8 cellular contexts compared by ENCODE assay signal in genomic region chr16:10616744-10617640, GRCh38. TPM values are rescaled to one million over a fixed set of nuclear protein-coding genes. Genes with fewer than 3 reads are reported as not detected.
DNase-seq lines count a peak whose midpoint lies in the region; ATAC-seq and TF ChIP-seq lines count a peak whose summit lies in the region.

No MANE protein-coding gene starts in this region.

- H3K36me3 ChIP-seq in PC-3 (ENCODE audit: low read depth, low read length) (no peaks in the 10 kb centered on the region), MM.1S (replicated peaks; ENCODE audit: insufficient read depth, low read length) (no peaks in the 10 kb centered on the region)

- H2AFZ ChIP-seq in PC-3 (ENCODE audit: low read length): peak overlapping the region; percentile 57
- H2AFZ ChIP-seq in MM.1S (ENCODE audit: low read length): no peak overlapping the region

- TF ChIP-seq CTCF in PC-3 (conservative IDR thresholded peaks at IDR 0.05; ENCODE audit: low read depth, low read length): no peak
- no peak for TF ChIP-seq CTCF in MM.1S (IDR thresholded peaks at IDR 0.05; ENCODE audit: low read length)

- H3K27ac ChIP-seq in PC-3 (ENCODE audit: low read length) (no peak overlapping the region), MM.1S (ENCODE audit: low read length) (no peak overlapping the region)

- H3K4me2 ChIP-seq in PC-3 (ENCODE audit: low read length) (peak overlapping the region; percentile 14), MM.1S (ENCODE audit: low read depth, low read length) (no peak overlapping the region)

- H3K4me1 ChIP-seq in PC-3 (ENCODE audit: insufficient read depth, low read length): peaks cover 18% of the 10 kb centered on the region
- H3K4me1 ChIP-seq in MM.1S (ENCODE audit: low read length): no peaks in the 10 kb centered on the region

- BruUV-seq in PC-3 (replicated peaks; lab: Mats Ljungman, UMichigan): no TSS peak

- H3K9me3 ChIP-seq in PC-3 (ENCODE audit: low read length) (no peaks in the 10 kb centered on the region), MM.1S (replicated peaks; ENCODE audit: insufficient read depth, low read length) (no peaks in the 10 kb centered on the region)

- POLR2A ChIA-PET in PC-3 (lab: Charles Lee; ENCODE audit: unreplicated experiment): no interaction called here

- H3K4me3 ChIP-seq in PC-3 (ENCODE audit: low read length) (no peak overlapping the region), MM.1S (ENCODE audit: low read length) (no peak overlapping the region)

- intact Hi-C loops in PC-3 (cut with micrococcal nuclease) (no loop called here), head of caudate nucleus (cut with DNase I) (no loop called here), sciatic nerve (cut with DNase I) (no loop called here)

- CTCF ChIA-PET in PC-3 (lab: Charles Lee): no interaction called here

- H4K20me1 ChIP-seq in PC-3 (ENCODE audit: low read length) (no peaks in the 10 kb centered on the region), MM.1S (ENCODE audit: insufficient read depth, low read length) (no peaks in the 10 kb centered on the region)

- H3F3A ChIP-seq in PC-3 (ENCODE audit: low read length, unreplicated experiment) (no peaks in the 10 kb centered on the region), MM.1S (ENCODE audit: insufficient read depth, low read length) (no peaks in the 10 kb centered on the region)

- ATAC-seq in PC-3 (peak; percentile 79), sciatic nerve (peak; percentile 84), HG03354 (IDR thresholded peaks at IDR 0.05; ENCODE audit: poor library complexity, severe bottlenecking, unreplicated experiment) (no peak)

- no peak overlapping the region for H3K9ac ChIP-seq in PC-3 (ENCODE audit: low read length)
- no peak overlapping the region for H3K9ac ChIP-seq in MM.1S (ENCODE audit: low read length)

- H3K9me2 ChIP-seq in PC-3 (replicated peaks; ENCODE audit: low read length) (no peaks in the 10 kb centered on the region), MM.1S (replicated peaks; ENCODE audit: insufficient read depth, low read length) (no peaks in the 10 kb centered on the region)

- DNase-seq in GM03348 (ENCODE audit: low spot score) (peak; percentile 81), PC-3 (peak; percentile 75), head of caudate nucleus (peak in 32 of 42 donors; percentile 9 to 61 (median 39)), sciatic nerve (ENCODE audit: low spot score) (peak; percentile 86), MM.1S (no peak), kidney glomerular epithelial cell (lab: John Stamatoyannopoulos, UW) (no peak)
- DNase-seq in effector CD8-positive, alpha-beta T cell (lab: John Stamatoyannopoulos, UW): no peak

- no peaks in the 10 kb centered on the region for H3K27me3 ChIP-seq in PC-3 (ENCODE audit: low read length)
- no peaks in the 10 kb centered on the region for H3K27me3 ChIP-seq in MM.1S (replicated peaks; ENCODE audit: insufficient read depth, low read length)

- H3K79me2 ChIP-seq in PC-3 (ENCODE audit: low read length): no peaks in the 10 kb centered on the region
- no peaks in the 10 kb centered on the region for H3K79me2 ChIP-seq in MM.1S (ENCODE audit: low read length)

RNA-seq across cellular contexts. Expression of gene EMP2, which starts 36.6 kb away (rescaled TPM):
- 33.9 and 38.7 TPM in 2 replicates for total RNA-seq in PC-3 (2014; rRNA removed)
- total RNA-seq in sciatic nerve: 138 TPM

Comparison
In these comparisons a context has a peak if more than half of its experiments do, and no peak if none do; other contexts are left out.
1. DNase-seq: peak in GM03348 (single experiment), PC-3 (single experiment), head of caudate nucleus (32 of 42) and sciatic nerve (single experiment); none in effector CD8-positive, alpha-beta T cell (single experiment), MM.1S (single experiment) and kidney glomerular epithelial cell (single experiment).